23 cellular contexts compared by ENCODE assay signal in genomic region chr1:117054068-117054467, GRCh38. TPM values are rescaled to one million over a fixed set of nuclear protein-coding genes. Genes with fewer than 3 reads are reported as not detected.
DNase-seq lines count a peak whose midpoint lies in the region; ATAC-seq, FAIRE-seq and TF ChIP-seq lines count a peak whose summit lies in the region.
"Had no signal": no experiment of that assay in that cellular context is flagged by ENCODE, and none has a peak within 500 bp of the region (broad histone marks: within the 10 kb centered on the region; RNA-seq: fewer than 3 reads in every experiment).

No MANE protein-coding gene starts in this region.

- H3K27ac Mint-ChIP-seq in activated CD4-positive, alpha-beta T cell treated with anti-CD3 and anti-CD28 coated beads for 36 hours = peak overlapping the region; percentile 37
- H3K27ac Mint-ChIP-seq in activated naive CD8-positive, alpha-beta T cell = peak overlapping the region; percentile 34
- H3K27ac Mint-ChIP-seq in activated naive CD8-positive, alpha-beta T cell treated with anti-CD3 and anti-CD28 coated beads for 36 hours = no peak overlapping the region
- H3K27ac Mint-ChIP-seq: B cell; CD4-positive, alpha-beta T cell; CD8-positive, alpha-beta T cell had no signal

- no peak for TF ChIP-seq EP300 in K562 (IDR thresholded peaks at IDR 0.05; ENCODE audit: low read length)

- in situ Hi-C loops in K562 (cut with MboI) = loop anchor here (5.0 kb wide), 2 partner anchors 322 to 477 kb away; no protein-coding TSS in a partner anchor

- no peaks in the 10 kb centered on the region for H3K36me3 ChIP-seq in K562 (ENCODE audit: control insufficient read depth, insufficient read depth, low read length)
- H3K36me3 ChIP-seq: BLaER1 treated with 17β-estradiol and CSF1 and Interleukin-3, amounts not matched to agents 10 nM and 100 nM had no signal

- H3K27me3 ChIP-seq in K562 (ENCODE audit: control insufficient read depth in 2 of 2, insufficient read depth in 2 of 2, low read length in 2 of 2) = no peaks in the 10 kb centered on the region
- H3K27me3 ChIP-seq: BLaER1 treated with 17β-estradiol and CSF1 and Interleukin-3, amounts not matched to agents 10 nM and 100 nM had no signal

- H3K27me3 Mint-ChIP-seq in activated CD4-positive, alpha-beta T cell treated with anti-CD3 and anti-CD28 coated beads for 36 hours = no peaks in the 10 kb centered on the region
- no peaks in the 10 kb centered on the region for H3K27me3 Mint-ChIP-seq in activated naive CD8-positive, alpha-beta T cell
- H3K27me3 Mint-ChIP-seq in activated naive CD8-positive, alpha-beta T cell treated with anti-CD3 and anti-CD28 coated beads for 36 hours = no peaks in the 10 kb centered on the region
- H3K27me3 Mint-ChIP-seq: B cell; CD4-positive, alpha-beta T cell had no signal

- CTCF ChIA-PET in activated CD4-positive, alpha-beta T cell treated with anti-CD3 and anti-CD28 coated beads for 36 hours (lab: Charles Lee) = interaction anchor here (0.7 to 1.7 kb wide), 7 partner anchors 39 to 458 kb away, joined by 3 to 4 read pairs (median 3); no protein-coding TSS in a partner anchor
- CTCF ChIA-PET in K562 (lab: Yijun Ruan, JAX; ENCODE audit: low intra/inter-chr PET ratio) = interaction anchor here (1.8 to 3.4 kb wide), 3 partner anchors 211 to 915 kb away, joined by 5 to 18 read pairs (median 8); no protein-coding TSS in a partner anchor

- FAIRE-seq in K562 (lab: Jason Lieb, UNC) = no peak
- FAIRE-seq: A549, D721Med, G401.6, GM12891, GM19239 had no signal

- H3K4me3 Mint-ChIP-seq in activated CD4-positive, alpha-beta T cell treated with anti-CD3 and anti-CD28 coated beads for 36 hours = no peak overlapping the region
- no peak overlapping the region for H3K4me3 Mint-ChIP-seq in activated naive CD8-positive, alpha-beta T cell
- H3K4me3 Mint-ChIP-seq in activated naive CD8-positive, alpha-beta T cell treated with anti-CD3 and anti-CD28 coated beads for 36 hours = no peak overlapping the region
- H3K4me3 Mint-ChIP-seq: B cell; CD4-positive, alpha-beta T cell; CD8-positive, alpha-beta T cell had no signal

- H3K4me1 Mint-ChIP-seq in activated CD4-positive, alpha-beta T cell treated with anti-CD3 and anti-CD28 coated beads for 36 hours = peaks cover 48% of the 10 kb centered on the region
- peaks cover 49% of the 10 kb centered on the region for H3K4me1 Mint-ChIP-seq in activated naive CD8-positive, alpha-beta T cell (ENCODE audit: low read depth)
- peaks cover 46% of the 10 kb centered on the region for H3K4me1 Mint-ChIP-seq in activated naive CD8-positive, alpha-beta T cell treated with anti-CD3 and anti-CD28 coated beads for 36 hours

- no peak overlapping the region for H2AFZ ChIP-seq in K562 (ENCODE audit: low read depth, low read length)

- H3K9me3 ChIP-seq in K562 (replicated peaks; ENCODE audit: control insufficient read depth, insufficient read depth, low read depth, low read length) = no peaks in the 10 kb centered on the region
- H3K9me3 ChIP-seq: A549; BLaER1 treated with 17β-estradiol and CSF1 and Interleukin-3, amounts not matched to agents 10 nM and 100 nM; Caco-2 had no signal

- H3K4me2 ChIP-seq in K562 (ENCODE audit: insufficient read depth, low read length) = no peak overlapping the region
- H3K4me2 ChIP-seq: A549 had no signal

- no peak overlapping the region for H3K9ac ChIP-seq in K562 (ENCODE audit: insufficient read depth in 1 of 2, low read depth in 2 of 2, low read length in 2 of 2)
- H3K9ac ChIP-seq: BLaER1 treated with 17β-estradiol and CSF1 and Interleukin-3, amounts not matched to agents 10 nM and 100 nM had no signal

- intact Hi-C loops in activated CD4-positive, alpha-beta T cell treated with anti-CD3 and anti-CD28 coated beads for 36 hours (cut with DNase I, micrococcal nuclease) = loop anchor here (2.0 to 10.0 kb wide), 5 partner anchors 143 to 915 kb away; no protein-coding TSS in a partner anchor
- intact Hi-C loops in K562 (cut with micrococcal nuclease) = loop anchor here (10.0 kb wide), 4 partner anchors 119 to 909 kb away; no protein-coding TSS in a partner anchor

- POLR2A ChIA-PET in activated CD4-positive, alpha-beta T cell treated with anti-CD3 and anti-CD28 coated beads for 36 hours (lab: Charles Lee) = no interaction called here
- POLR2A ChIA-PET in K562 (lab: Yijun Ruan, JAX) = interaction anchor here (1.4 kb wide), 1 partner anchor 10 kb away, joined by 4 read pairs; no protein-coding TSS in a partner anchor

- no peak overlapping the region for H3K4me3 ChIP-seq in K562
- H3K4me3 ChIP-seq: A549; BLaER1 treated with 17β-estradiol and CSF1 and Interleukin-3, amounts not matched to agents 10 nM and 100 nM had no signal

- H3K36me3 Mint-ChIP-seq in activated CD4-positive, alpha-beta T cell treated with anti-CD3 and anti-CD28 coated beads for 36 hours (ENCODE audit: low read depth) = peaks cover 7% of the 10 kb centered on the region
- no peaks in the 10 kb centered on the region for H3K36me3 Mint-ChIP-seq in activated naive CD8-positive, alpha-beta T cell
- peaks cover 40% of the 10 kb centered on the region for H3K36me3 Mint-ChIP-seq in activated naive CD8-positive, alpha-beta T cell treated with anti-CD3 and anti-CD28 coated beads for 36 hours
- H3K36me3 Mint-ChIP-seq: CD8-positive, alpha-beta T cell had no signal

- DNase-seq in activated CD4-positive, alpha-beta T cell treated with anti-CD3 and anti-CD28 coated beads for 36 hours = no peak
- DNase-seq in activated CD4-positive, alpha-beta T cell treated with anti-CD3 and anti-CD28 coated beads, Interleukin-2, amount 50 U/mL, for 1 hour = no peak
- no peak for DNase-seq in activated naive CD8-positive, alpha-beta T cell treated with anti-CD3 and anti-CD28 coated beads for 36 hours
- no peak for DNase-seq in K562 (ENCODE audit: extremely low read depth in 1 of 4, low spot score in 3 of 4)
- DNase-seq in islet precursor cell = no peak
- DNase-seq: AML-193; Caco-2; Calu3; CD4-positive, alpha-beta T cell; CD8-positive, alpha-beta T cell; DMS79 treated with DMSO at 0.1 percent for 48 hours; GF-D8 had no signal

- no peaks in the 10 kb centered on the region; a peak in 2 of 5 replicates for H3K4me1 ChIP-seq in K562 (replicated peaks in 1 of 2; ENCODE audit: control insufficient read depth in 2 of 2, insufficient read depth in 2 of 2, low read length in 2 of 2)
- H3K4me1 ChIP-seq: Caco-2 had no signal

- no peaks in the 10 kb centered on the region for H3K9me1 ChIP-seq in K562 (ENCODE audit: control insufficient read depth, insufficient read depth, low read length)

- no peaks in the 10 kb centered on the region for H4K20me1 ChIP-seq in K562 (replicated peaks; ENCODE audit: control insufficient read depth, insufficient read depth, low read length)
- H4K20me1 ChIP-seq: BLaER1 treated with 17β-estradiol and CSF1 and Interleukin-3, amounts not matched to agents 10 nM and 100 nM had no signal

- H3K27ac ChIP-seq in K562 (ENCODE audit: extremely low read depth, low read depth, low read length) = no peak overlapping the region
- H3K27ac ChIP-seq: 22Rv1, A549, C4-2B had no signal

- no peak for TF ChIP-seq CTCF in K562 (IDR thresholded peaks at IDR 0.05 in 2 of 3, conservative IDR thresholded peaks at IDR 0.05 in 1 of 3; ENCODE audit: insufficient read depth in 2 of 3, low read depth in 1 of 3, low read length in 3 of 3)

- no peak for TF ChIP-seq POLR2A in K562 (conservative IDR thresholded peaks at IDR 0.05)

- peaks cover 12% of the 10 kb centered on the region for H3K79me2 ChIP-seq in K562 (ENCODE audit: control insufficient read depth, insufficient read depth, low read length)

- TF ChIP-seq RAD21 in K562 (CRISPR knock-in tag; conservative IDR thresholded peaks at IDR 0.05 in 1 of 2, IDR thresholded peaks at IDR 0.05 in 1 of 2) = no peak

- no peak for ATAC-seq in activated CD4-positive, alpha-beta T cell treated with anti-CD3 and anti-CD28 coated beads for 36 hours
- ATAC-seq in K562 = no peak
- ATAC-seq: A549; CD8-positive, alpha-beta T cell had no signal

- H3K9me3 Mint-ChIP-seq in activated CD4-positive, alpha-beta T cell treated with anti-CD3 and anti-CD28 coated beads for 36 hours (ENCODE audit: low read depth) = no peaks in the 10 kb centered on the region
- H3K9me3 Mint-ChIP-seq in activated naive CD8-positive, alpha-beta T cell (ENCODE audit: low read depth) = no peaks in the 10 kb centered on the region
- no peaks in the 10 kb centered on the region for H3K9me3 Mint-ChIP-seq in activated naive CD8-positive, alpha-beta T cell treated with anti-CD3 and anti-CD28 coated beads for 36 hours
- H3K9me3 Mint-ChIP-seq: CD4-positive, alpha-beta T cell; CD8-positive, alpha-beta T cell had no signal

- no TSS peak for BruUV-seq in K562 (replicated peaks; lab: Mats Ljungman, UMichigan)

RNA-seq across cellular contexts. Expression of gene TTF2, which starts 6.1 kb away (rescaled TPM):
- 100 to 1,000 TPM in 1 of 2 experiments, 10 to 100 TPM in 1; 99.7 to 108 TPM for total RNA-seq in activated CD4-positive, alpha-beta T cell treated with anti-CD3 and anti-CD28 coated beads for 36 hours
- 100 to 1,000 TPM; 118 to 124 TPM for total RNA-seq in activated naive CD8-positive, alpha-beta T cell treated with anti-CD3 and anti-CD28 coated beads for 36 hours
- 122 and 267 TPM in 2 replicates for total RNA-seq in K562 (2011; cell fraction: chromatin; rRNA removed; ENCODE audit: low replicate concordance)
- 62.4 and 74.7 TPM in 2 replicates for total RNA-seq in K562 (2011; cell fraction: nucleolus; rRNA removed)
- 84.3 and 104 TPM in 2 replicates for total RNA-seq in K562 (2011; cell fraction: nucleoplasm; rRNA removed)
- 36.1 and 36.2 TPM in 2 replicates for total RNA-seq in K562 (2014; rRNA removed)
- 61.5 and 69.2 TPM in 2 replicates for total RNA-seq in K562 (2014; rRNA removed; fragmentation: Illumina TruSeq; extraction: Trizol)
- 40.0 and 46.1 TPM in 2 replicates for total RNA-seq in K562 (2015; rRNA removed; fragmentation: Illumina TruSeq; extraction: Trizol)
- 62.5 and 63.3 TPM in 2 replicates for total RNA-seq in K562 (2021)
- 71.1 and 77.3 TPM in 2 replicates for polyA plus RNA-seq in K562 (2011; rRNA removed)
- polyA plus RNA-seq in K562 (2011; cell fraction: cytosol; rRNA removed) = 24.3 and 30.5 TPM in 2 replicates
- polyA plus RNA-seq in K562 (2011; cell fraction: nucleus; rRNA removed) = 108 and 124 TPM in 2 replicates
- 32.8 and 42.0 TPM in 2 replicates for polyA plus RNA-seq in K562 (2012)
- polyA plus RNA-seq in K562 (2014; fragmentation: Illumina TruSeq; extraction: Trizol) = 36.0 and 42.1 TPM in 2 replicates
- polyA plus RNA-seq in K562 (2014; fragmentation: Nextera tagmentation; extraction: Ambion mirVana) = 10 to 100 TPM in 1 of 2 experiments, 1 to 10 TPM in 1; 9.4 to 10.5 TPM
- 36.6 and 41.3 TPM in 2 replicates for polyA plus RNA-seq in K562 (2014; rRNA removed)
- 55.0 and 68.2 TPM in 2 replicates for polyA minus RNA-seq in K562 (2011; rRNA and poly(A)+ RNA removed)
- polyA minus RNA-seq in K562 (2011; cell fraction: cytosol; rRNA and poly(A)+ RNA removed) = 30.9 and 39.0 TPM in 2 replicates
- 48.9 and 88.3 TPM in 2 replicates for polyA minus RNA-seq in K562 (2011; cell fraction: nucleus; rRNA and poly(A)+ RNA removed)

RNA-seq across cellular contexts. Expression of gene CD101, which starts 52.5 kb away (rescaled TPM):
- under 1 TPM; 0.30 to 0.60 TPM for total RNA-seq in activated CD4-positive, alpha-beta T cell treated with anti-CD3 and anti-CD28 coated beads for 36 hours
- under 1 TPM; 0.12 to 0.47 TPM for total RNA-seq in activated naive CD8-positive, alpha-beta T cell treated with anti-CD3 and anti-CD28 coated beads for 36 hours
- total RNA-seq in K562 (2011; cell fraction: chromatin; rRNA removed; ENCODE audit: low replicate concordance) = 0.23 and 1.2 TPM in 2 replicates
- 0.17 and 0.26 TPM in 2 replicates for total RNA-seq in K562 (2011; cell fraction: nucleolus; rRNA removed)
- total RNA-seq in K562 (2011; cell fraction: nucleoplasm; rRNA removed) = 0.23 and 0.66 TPM in 2 replicates
- total RNA-seq in K562 (2014; rRNA removed) (0.18 and 0.20 TPM in 2 replicates), K562 (2014; rRNA removed; fragmentation: Illumina TruSeq; extraction: Trizol) (0.18 and 0.32 TPM in 2 replicates), K562 (2015; rRNA removed; fragmentation: Illumina TruSeq; extraction: Trizol) (0.53 and 1.0 TPM in 2 replicates), K562 (2021) (0.35 and 0.36 TPM in 2 replicates)
- polyA plus RNA-seq in K562 (2011; rRNA removed) (0.35 and 0.77 TPM in 2 replicates), K562 (2014; fragmentation: Illumina TruSeq; extraction: Trizol) (0.79 and 1.1 TPM in 2 replicates), K562 (2014; fragmentation: Nextera tagmentation; extraction: Ambion mirVana) (under 1 TPM; 0.18 to 0.20 TPM), K562 (2014; rRNA removed) (0.04 and 0.08 TPM in 2 replicates)
- 0.01 and 0.06 TPM in 2 replicates for polyA plus RNA-seq in K562 (2011; cell fraction: cytosol; rRNA removed)
- 0.21 and 0.90 TPM in 2 replicates for polyA plus RNA-seq in K562 (2011; cell fraction: nucleus; rRNA removed)
- polyA plus RNA-seq in K562 (2012) = 0.22 and 0.51 TPM in 2 replicates
- 0.28 and 0.90 TPM in 2 replicates for polyA minus RNA-seq in K562 (2011; rRNA and poly(A)+ RNA removed)
- polyA minus RNA-seq in K562 (2011; cell fraction: cytosol; rRNA and poly(A)+ RNA removed) = 0.29 TPM in 1 of 2 replicates, not detected in the other
- 0.40 and 1.00 TPM in 2 replicates for polyA minus RNA-seq in K562 (2011; cell fraction: nucleus; rRNA and poly(A)+ RNA removed)
- total RNA-seq: A172, B cell had no signal
